In the genomic region with DNA sequence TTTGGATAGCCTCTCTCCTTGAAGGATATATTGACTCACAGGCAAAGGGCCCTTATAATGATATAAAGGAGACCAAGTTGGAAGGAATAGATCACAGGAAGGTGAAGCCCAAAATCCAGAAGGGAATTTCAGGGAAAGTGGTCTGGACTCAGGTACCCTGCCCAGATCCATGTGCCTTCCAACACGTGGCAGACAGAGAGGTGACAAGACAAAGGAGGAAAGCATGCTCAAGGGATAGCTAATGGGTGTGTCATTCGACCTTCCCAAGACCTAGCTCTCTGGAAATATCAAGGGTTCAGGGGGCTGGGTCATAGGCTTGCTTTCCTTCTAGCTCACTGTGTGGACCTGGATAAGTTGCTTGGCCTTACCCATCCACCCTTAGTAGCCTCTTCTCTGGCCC, we compare ENCODE assay signal across 1 cellular context.
TF ChIP-seq lines count a peak whose summit lies in the region.

No MANE protein-coding gene starts in this region.

TF ChIP-seq in H1, 55 proteins besides CTCF, POLR2A, EP300 and RAD21:
- no peak for TF ChIP-seq TAF7 (optimal IDR thresholded peaks at IDR 0.05; ENCODE audit: borderline replicate concordance, low read depth, low read length)
- no peak for TF ChIP-seq KDM5A (IDR thresholded peaks at IDR 0.05; ENCODE audit: low read length)
- no peak for TF ChIP-seq JUND (IDR thresholded peaks at IDR 0.05; ENCODE audit: low read length)
- no peak for TF ChIP-seq CREB1 (IDR thresholded peaks at IDR 0.05)
- no peak for TF ChIP-seq ZNF274 (IDR thresholded peaks at IDR 0.05; ENCODE audit: borderline replicate concordance, extremely low read depth, low read length)
- TF ChIP-seq, protein P1, sequence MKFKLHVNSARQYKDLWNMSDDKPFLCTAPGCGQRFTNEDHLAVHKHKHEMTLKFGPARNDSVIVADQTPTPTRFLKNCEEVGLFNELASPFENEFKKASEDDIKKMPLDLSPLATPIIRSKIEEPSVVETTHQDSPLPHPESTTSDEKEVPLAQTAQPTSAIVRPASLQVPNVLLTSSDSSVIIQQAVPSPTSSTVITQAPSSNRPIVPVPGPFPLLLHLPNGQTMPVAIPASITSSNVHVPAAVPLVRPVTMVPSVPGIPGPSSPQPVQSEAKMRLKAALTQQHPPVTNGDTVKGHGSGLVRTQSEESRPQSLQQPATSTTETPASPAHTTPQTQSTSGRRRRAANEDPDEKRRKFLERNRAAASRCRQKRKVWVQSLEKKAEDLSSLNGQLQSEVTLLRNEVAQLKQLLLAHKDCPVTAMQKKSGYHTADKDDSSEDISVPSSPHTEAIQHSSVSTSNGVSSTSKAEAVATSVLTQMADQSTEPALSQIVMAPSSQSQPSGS (IDR thresholded peaks at IDR 0.05; ENCODE audit: low read length) = no peak
- TF ChIP-seq, protein P2, sequence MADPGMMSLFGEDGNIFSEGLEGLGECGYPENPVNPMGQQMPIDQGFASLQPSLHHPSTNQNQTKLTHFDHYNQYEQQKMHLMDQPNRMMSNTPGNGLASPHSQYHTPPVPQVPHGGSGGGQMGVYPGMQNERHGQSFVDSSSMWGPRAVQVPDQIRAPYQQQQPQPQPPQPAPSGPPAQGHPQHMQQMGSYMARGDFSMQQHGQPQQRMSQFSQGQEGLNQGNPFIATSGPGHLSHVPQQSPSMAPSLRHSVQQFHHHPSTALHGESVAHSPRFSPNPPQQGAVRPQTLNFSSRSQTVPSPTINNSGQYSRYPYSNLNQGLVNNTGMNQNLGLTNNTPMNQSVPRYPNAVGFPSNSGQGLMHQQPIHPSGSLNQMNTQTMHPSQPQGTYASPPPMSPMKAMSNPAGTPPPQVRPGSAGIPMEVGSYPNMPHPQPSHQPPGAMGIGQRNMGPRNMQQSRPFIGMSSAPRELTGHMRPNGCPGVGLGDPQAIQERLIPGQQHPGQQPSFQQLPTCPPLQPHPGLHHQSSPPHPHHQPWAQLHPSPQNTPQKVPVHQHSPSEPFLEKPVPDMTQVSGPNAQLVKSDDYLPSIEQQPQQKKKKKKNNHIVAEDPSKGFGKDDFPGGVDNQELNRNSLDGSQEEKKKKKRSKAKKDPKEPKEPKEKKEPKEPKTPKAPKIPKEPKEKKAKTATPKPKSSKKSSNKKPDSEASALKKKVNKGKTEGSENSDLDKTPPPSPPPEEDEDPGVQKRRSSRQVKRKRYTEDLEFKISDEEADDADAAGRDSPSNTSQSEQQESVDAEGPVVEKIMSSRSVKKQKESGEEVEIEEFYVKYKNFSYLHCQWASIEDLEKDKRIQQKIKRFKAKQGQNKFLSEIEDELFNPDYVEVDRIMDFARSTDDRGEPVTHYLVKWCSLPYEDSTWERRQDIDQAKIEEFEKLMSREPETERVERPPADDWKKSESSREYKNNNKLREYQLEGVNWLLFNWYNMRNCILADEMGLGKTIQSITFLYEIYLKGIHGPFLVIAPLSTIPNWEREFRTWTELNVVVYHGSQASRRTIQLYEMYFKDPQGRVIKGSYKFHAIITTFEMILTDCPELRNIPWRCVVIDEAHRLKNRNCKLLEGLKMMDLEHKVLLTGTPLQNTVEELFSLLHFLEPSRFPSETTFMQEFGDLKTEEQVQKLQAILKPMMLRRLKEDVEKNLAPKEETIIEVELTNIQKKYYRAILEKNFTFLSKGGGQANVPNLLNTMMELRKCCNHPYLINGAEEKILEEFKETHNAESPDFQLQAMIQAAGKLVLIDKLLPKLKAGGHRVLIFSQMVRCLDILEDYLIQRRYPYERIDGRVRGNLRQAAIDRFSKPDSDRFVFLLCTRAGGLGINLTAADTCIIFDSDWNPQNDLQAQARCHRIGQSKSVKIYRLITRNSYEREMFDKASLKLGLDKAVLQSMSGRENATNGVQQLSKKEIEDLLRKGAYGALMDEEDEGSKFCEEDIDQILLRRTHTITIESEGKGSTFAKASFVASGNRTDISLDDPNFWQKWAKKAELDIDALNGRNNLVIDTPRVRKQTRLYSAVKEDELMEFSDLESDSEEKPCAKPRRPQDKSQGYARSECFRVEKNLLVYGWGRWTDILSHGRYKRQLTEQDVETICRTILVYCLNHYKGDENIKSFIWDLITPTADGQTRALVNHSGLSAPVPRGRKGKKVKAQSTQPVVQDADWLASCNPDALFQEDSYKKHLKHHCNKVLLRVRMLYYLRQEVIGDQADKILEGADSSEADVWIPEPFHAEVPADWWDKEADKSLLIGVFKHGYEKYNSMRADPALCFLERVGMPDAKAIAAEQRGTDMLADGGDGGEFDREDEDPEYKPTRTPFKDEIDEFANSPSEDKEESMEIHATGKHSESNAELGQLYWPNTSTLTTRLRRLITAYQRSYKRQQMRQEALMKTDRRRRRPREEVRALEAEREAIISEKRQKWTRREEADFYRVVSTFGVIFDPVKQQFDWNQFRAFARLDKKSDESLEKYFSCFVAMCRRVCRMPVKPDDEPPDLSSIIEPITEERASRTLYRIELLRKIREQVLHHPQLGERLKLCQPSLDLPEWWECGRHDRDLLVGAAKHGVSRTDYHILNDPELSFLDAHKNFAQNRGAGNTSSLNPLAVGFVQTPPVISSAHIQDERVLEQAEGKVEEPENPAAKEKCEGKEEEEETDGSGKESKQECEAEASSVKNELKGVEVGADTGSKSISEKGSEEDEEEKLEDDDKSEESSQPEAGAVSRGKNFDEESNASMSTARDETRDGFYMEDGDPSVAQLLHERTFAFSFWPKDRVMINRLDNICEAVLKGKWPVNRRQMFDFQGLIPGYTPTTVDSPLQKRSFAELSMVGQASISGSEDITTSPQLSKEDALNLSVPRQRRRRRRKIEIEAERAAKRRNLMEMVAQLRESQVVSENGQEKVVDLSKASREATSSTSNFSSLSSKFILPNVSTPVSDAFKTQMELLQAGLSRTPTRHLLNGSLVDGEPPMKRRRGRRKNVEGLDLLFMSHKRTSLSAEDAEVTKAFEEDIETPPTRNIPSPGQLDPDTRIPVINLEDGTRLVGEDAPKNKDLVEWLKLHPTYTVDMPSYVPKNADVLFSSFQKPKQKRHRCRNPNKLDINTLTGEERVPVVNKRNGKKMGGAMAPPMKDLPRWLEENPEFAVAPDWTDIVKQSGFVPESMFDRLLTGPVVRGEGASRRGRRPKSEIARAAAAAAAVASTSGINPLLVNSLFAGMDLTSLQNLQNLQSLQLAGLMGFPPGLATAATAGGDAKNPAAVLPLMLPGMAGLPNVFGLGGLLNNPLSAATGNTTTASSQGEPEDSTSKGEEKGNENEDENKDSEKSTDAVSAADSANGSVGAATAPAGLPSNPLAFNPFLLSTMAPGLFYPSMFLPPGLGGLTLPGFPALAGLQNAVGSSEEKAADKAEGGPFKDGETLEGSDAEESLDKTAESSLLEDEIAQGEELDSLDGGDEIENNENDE (IDR thresholded peaks at IDR 0.05; ENCODE audit: insufficient replicate concordance, low read length) = no peak
- TF ChIP-seq BRCA1 (IDR thresholded peaks at IDR 0.05; ENCODE audit: low read depth, low read length) = no peak
